21 cellular contexts compared by ENCODE assay signal in the genomic region with DNA sequence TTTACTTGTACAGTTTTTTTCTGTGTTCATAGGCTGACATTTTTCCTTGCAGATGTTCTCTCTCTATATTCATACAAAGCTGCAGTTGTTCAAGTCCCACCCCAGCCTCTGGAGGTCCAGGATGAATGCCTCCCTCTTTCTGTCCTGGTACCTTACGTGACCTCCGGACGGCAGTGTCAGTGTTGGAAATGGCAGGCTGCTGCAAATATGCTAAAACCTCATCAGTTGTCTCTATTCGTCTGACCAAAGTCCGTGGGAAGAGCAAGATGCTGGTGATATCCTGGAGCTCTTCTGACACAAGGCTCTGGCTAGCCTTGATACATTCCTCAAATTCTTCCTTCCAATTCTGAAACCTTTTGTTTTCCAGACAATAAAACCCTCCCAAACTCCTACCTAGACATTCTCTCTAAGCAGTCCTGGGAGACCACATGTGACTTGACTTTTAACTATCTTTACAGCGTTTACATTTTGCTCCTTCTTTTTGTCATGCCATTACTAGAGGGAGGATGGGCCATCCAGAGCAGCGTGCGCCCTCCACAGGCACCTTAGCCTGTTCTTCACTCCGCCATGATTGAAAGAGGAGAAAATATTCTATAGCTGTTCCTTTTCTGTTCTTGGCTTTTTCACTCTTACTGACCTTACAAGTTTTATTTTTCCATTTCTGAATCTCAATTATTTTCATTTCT.
"Had no signal": no experiment of that assay in that cellular context is flagged by ENCODE, and none has a peak within 500 bp of the region (broad histone marks: within the 10 kb centered on the region; RNA-seq: fewer than 3 reads in every experiment).

No MANE protein-coding gene starts in this region.

- H3K9me3 ChIP-seq: adrenal gland, esophagus squamous epithelium, mucosa of descending colon, tibial artery, uterus had no signal

- H3K27me3 ChIP-seq: adrenal gland, esophagus squamous epithelium, tibial artery, uterus had no signal

- H3K4me1 ChIP-seq: adrenal gland, esophagus squamous epithelium, tibial artery, uterus had no signal

- FAIRE-seq: colon, islet of Langerhans had no signal

- H3K9me3 Mint-ChIP-seq: activated CD4-positive, alpha-beta memory T cell treated with anti-CD3 and anti-CD28 coated beads, Interleukin-2, amount 10 ng/mL, durations not matched to agents 7 days and 5 days; activated naive CD4-positive, alpha-beta T cell treated with anti-CD3 and anti-CD28 coated beads, Interleukin-2, amount 50 U/mL, for 24 hours; activated T-cell treated with anti-CD3 and anti-CD28 coated beads, Interleukin-2, amount 50 U/mL, for 24 hours; T-helper 2 cell treated with Interferon-gamma antibody and Interleukin-4, amounts not matched to agents 5 μg/mL and 100 μg/mL, for 36 hours had no signal

- H3K36me3 Mint-ChIP-seq: activated naive CD4-positive, alpha-beta T cell treated with anti-CD3 and anti-CD28 coated beads, Interleukin-2, amount 50 U/mL, for 24 hours; naive thymus-derived CD4-positive, alpha-beta T cell had no signal

- H3K27ac Mint-ChIP-seq: activated CD4-positive, alpha-beta memory T cell treated with anti-CD3 and anti-CD28 coated beads, Interleukin-2, amount 10 ng/mL, durations not matched to agents 7 days and 5 days; activated naive CD4-positive, alpha-beta T cell treated with anti-CD3 and anti-CD28 coated beads, Interleukin-2, amount 50 U/mL, for 24 hours; activated T-cell treated with anti-CD3 and anti-CD28 coated beads, Interleukin-2, amount 50 U/mL, for 24 hours; naive thymus-derived CD4-positive, alpha-beta T cell; T-helper 2 cell treated with Interferon-gamma antibody and Interleukin-4, amounts not matched to agents 5 μg/mL and 100 μg/mL, for 36 hours had no signal

- H3K4me3 ChIP-seq: adrenal gland, esophagus squamous epithelium, mucosa of descending colon, skin epidermis, tibial artery, uterus had no signal

- H3K36me3 ChIP-seq: adrenal gland, esophagus squamous epithelium, tibial artery, uterus had no signal

- DNase-seq: activated CD4-positive, alpha-beta memory T cell treated with anti-CD3 and anti-CD28 coated beads, Interleukin-2, amount 10 ng/mL, durations not matched to agents 7 days and 5 days; activated effector memory CD4-positive, alpha-beta T cell treated with Interleukin-2 at 50 U/mL for 16 hours; activated T-cell treated with anti-CD3 and anti-CD28 coated beads, Interleukin-2, amount 50 U/mL, for 24 hours; adrenal gland; esophagus squamous epithelium; hippocampal formation; mucosa of descending colon; naive thymus-derived CD4-positive, alpha-beta T cell; posterior cingulate gyrus; retina; stimulated activated CD4-positive, alpha-beta T cell treated with anti-CD3 and anti-CD28 coated beads, Interleukin-4, amount 100 ng/mL, for 24 hours; stimulated activated naive CD4-positive, alpha-beta T cell; SW 1271; tibial artery; uterus had no signal

- ATAC-seq: left lobe of liver; mucosa of descending colon; naive thymus-derived CD4-positive, alpha-beta T cell had no signal

- H3K4me1 Mint-ChIP-seq: activated CD4-positive, alpha-beta memory T cell treated with anti-CD3 and anti-CD28 coated beads, Interleukin-2, amount 10 ng/mL, durations not matched to agents 7 days and 5 days; activated naive CD4-positive, alpha-beta T cell treated with anti-CD3 and anti-CD28 coated beads, Interleukin-2, amount 50 U/mL, for 24 hours; naive thymus-derived CD4-positive, alpha-beta T cell had no signal

- H3K4me3 Mint-ChIP-seq: activated CD4-positive, alpha-beta memory T cell treated with anti-CD3 and anti-CD28 coated beads, Interleukin-2, amount 10 ng/mL, durations not matched to agents 7 days and 5 days; activated naive CD4-positive, alpha-beta T cell treated with anti-CD3 and anti-CD28 coated beads, Interleukin-2, amount 50 U/mL, for 24 hours; activated T-cell treated with anti-CD3 and anti-CD28 coated beads, Interleukin-2, amount 50 U/mL, for 24 hours; naive thymus-derived CD4-positive, alpha-beta T cell; T-helper 2 cell treated with Interferon-gamma antibody and Interleukin-4, amounts not matched to agents 5 μg/mL and 100 μg/mL, for 36 hours had no signal
